ENCODE assay signal across 1 cellular context in genomic region chr19:58002384-58003152, GRCh38.
TF ChIP-seq lines count a peak whose summit lies in the region.

ZNF606 (minus strand) TSS chr19:58002820; CDS start chr19:58001319, 1,501 bp downstream.

TF ChIP-seq in HepG2, 621 proteins besides CTCF, POLR2A, EP300 and RAD21 (continued from another document and continues in another):
- TF ChIP-seq FOXO4 (CRISPR knock-in tag; conservative IDR thresholded peaks at IDR 0.05) (peak; percentile 98), MATR3 (CRISPR knock-in tag; IDR thresholded peaks at IDR 0.05) (no peak), NFE2 (CRISPR knock-in tag; IDR thresholded peaks at IDR 0.05) (no peak), ZBTB38 (CRISPR knock-in tag; IDR thresholded peaks at IDR 0.05) (no peak), ZNF501 (CRISPR knock-in tag; IDR thresholded peaks at IDR 0.05) (peak; percentile 94), JARID2 (CRISPR knock-in tag; IDR thresholded peaks at IDR 0.05; ENCODE audit: insufficient replicate concordance) (no peak), HNRNPK (IDR thresholded peaks at IDR 0.05; ENCODE audit: low read depth, low read length, poor library complexity, severe bottlenecking) (peak; percentile 77), HNF1B (CRISPR knock-in tag; IDR thresholded peaks at IDR 0.05) (peak; percentile 62), JUN (CRISPR knock-in tag; IDR thresholded peaks at IDR 0.05) (peak; percentile 14; the same call in 1 of the 2 replicates), RFX1 (IDR thresholded peaks at IDR 0.05) (no peak), ZNF468 (CRISPR knock-in tag; IDR thresholded peaks at IDR 0.05) (0 out of 2 replicates have a peak, but pooled peaks have one; percentile 56), PITX1 (CRISPR knock-in tag; IDR thresholded peaks at IDR 0.05) (peak; percentile 76), ZNF17 (CRISPR knock-in tag; IDR thresholded peaks at IDR 0.05) (no peak), ZNF547 (CRISPR knock-in tag; IDR thresholded peaks at IDR 0.05) (peak; percentile 64; the same call in 1 of the 2 replicates), GPBP1L1 (CRISPR knock-in tag; IDR thresholded peaks at IDR 0.05) (no peak), ZNF484 (CRISPR knock-in tag; IDR thresholded peaks at IDR 0.05; ENCODE audit: borderline replicate concordance, low read depth) (no peak), SETDB1 (CRISPR knock-in tag; IDR thresholded peaks at IDR 0.05; ENCODE audit: borderline replicate concordance) (no peak), ZNF496 (CRISPR knock-in tag; IDR thresholded peaks at IDR 0.05; ENCODE audit: insufficient replicate concordance) (no peak), CREBL2 (CRISPR knock-in tag; IDR thresholded peaks at IDR 0.05; ENCODE audit: borderline replicate concordance) (no peak), AHR (CRISPR knock-in tag; IDR thresholded peaks at IDR 0.05) (0 out of 2 replicates have a peak, but pooled peaks have one; percentile 44), ZNF281 (CRISPR knock-in tag; IDR thresholded peaks at IDR 0.05; ENCODE audit: borderline replicate concordance) (no peak), NKX3-1 (CRISPR knock-in tag; IDR thresholded peaks at IDR 0.05) (peak; percentile 17; the same call in 1 of the 2 replicates), ZNF557 (CRISPR knock-in tag; IDR thresholded peaks at IDR 0.05) (no peak; the same call in 1 of the 2 replicates), LCORL (IDR thresholded peaks at IDR 0.05) (peak; percentile 35; the same call in 1 of the 2 replicates), LCORL (CRISPR knock-in tag; IDR thresholded peaks at IDR 0.05) (peak; percentile 84), PHB2 (IDR thresholded peaks at IDR 0.05; ENCODE audit: partially characterized antibody) (no peak), CEBPB (IDR thresholded peaks at IDR 0.05; ENCODE audit: borderline replicate concordance, low read depth, low read length) (no peak), CC2D1A (CRISPR knock-in tag; IDR thresholded peaks at IDR 0.05) (0 out of 2 replicates have a peak, but pooled peaks have one; percentile 24), MTERF4 (CRISPR knock-in tag; IDR thresholded peaks at IDR 0.05) (0 out of 2 replicates have a peak, but pooled peaks have one; percentile 60), KDM3A (CRISPR knock-in tag; IDR thresholded peaks at IDR 0.05; ENCODE audit: low read depth) (peak; percentile 47; the same call in 1 of the 2 replicates), SMAD1 (CRISPR knock-in tag; IDR thresholded peaks at IDR 0.05; ENCODE audit: borderline replicate concordance, low read depth) (no peak; the same call in 1 of the 2 replicates), ZNF451 (CRISPR knock-in tag; IDR thresholded peaks at IDR 0.05) (no peak), PAWR (CRISPR knock-in tag; IDR thresholded peaks at IDR 0.05; ENCODE audit: borderline replicate concordance) (no peak), ZHX1 (CRISPR knock-in tag; IDR thresholded peaks at IDR 0.05; ENCODE audit: low read depth) (peak; percentile 62), HHEX (CRISPR knock-in tag; IDR thresholded peaks at IDR 0.05) (no peak), U2AF1 (optimal IDR thresholded peaks at IDR 0.05; ENCODE audit: low read depth, low read length) (no peak), NFATC3 (CRISPR knock-in tag; IDR thresholded peaks at IDR 0.05) (peak; percentile 82; the same call in 1 of the 2 replicates), ZNF646 (CRISPR knock-in tag; IDR thresholded peaks at IDR 0.05) (no peak), BRD4 (CRISPR knock-in tag; IDR thresholded peaks at IDR 0.05) (peak; percentile 85), ZNF770 (CRISPR knock-in tag; IDR thresholded peaks at IDR 0.05) (no peak), RBFOX2 (IDR thresholded peaks at IDR 0.05; ENCODE audit: low read depth, low read length) (peak; percentile 98), ERF (CRISPR knock-in tag; IDR thresholded peaks at IDR 0.05) (peak; percentile 89), SOX5 (CRISPR knock-in tag; IDR thresholded peaks at IDR 0.05; ENCODE audit: borderline replicate concordance) (peak; percentile 65), ZNF839 (CRISPR knock-in tag; IDR thresholded peaks at IDR 0.05; ENCODE audit: borderline replicate concordance) (no peak)
